7 cellular contexts compared by ENCODE assay signal in genomic region chr16:49964316-49964715, GRCh38.
"Had no signal": no experiment of that assay in that cellular context is flagged by ENCODE, and none has a peak within 500 bp of the region (broad histone marks: within the 10 kb centered on the region; RNA-seq: fewer than 3 reads in every experiment).

No MANE protein-coding gene starts in this region.

- H3K27ac ChIP-seq: GM23248 had no signal

- H3K9me3 ChIP-seq: HAP-1 had no signal

- H3K36me3 ChIP-seq: HAP-1 had no signal

- DNase-seq: GM23248, GOT3, H7, HCEC 1CT, HFFc6 had no signal

- H3K9ac ChIP-seq: GM23248 had no signal

- H3K4me1 Mint-ChIP-seq: GM23338 had no signal

- H3K27ac Mint-ChIP-seq: GM23338, HFFc6 had no signal

- H3K9me3 Mint-ChIP-seq: GM23338, HFFc6 had no signal

- H3K4me3 Mint-ChIP-seq: GM23338, HFFc6 had no signal

- H3K4me3 ChIP-seq: GM23248, GM23338, HAP-1 had no signal

- H3K4me2 ChIP-seq: GM23338 had no signal

- H2AFZ ChIP-seq: GM23248, GM23338 had no signal

- H3K4me1 ChIP-seq: HAP-1 had no signal
